11 cellular contexts compared by ENCODE assay signal in the genomic region with DNA sequence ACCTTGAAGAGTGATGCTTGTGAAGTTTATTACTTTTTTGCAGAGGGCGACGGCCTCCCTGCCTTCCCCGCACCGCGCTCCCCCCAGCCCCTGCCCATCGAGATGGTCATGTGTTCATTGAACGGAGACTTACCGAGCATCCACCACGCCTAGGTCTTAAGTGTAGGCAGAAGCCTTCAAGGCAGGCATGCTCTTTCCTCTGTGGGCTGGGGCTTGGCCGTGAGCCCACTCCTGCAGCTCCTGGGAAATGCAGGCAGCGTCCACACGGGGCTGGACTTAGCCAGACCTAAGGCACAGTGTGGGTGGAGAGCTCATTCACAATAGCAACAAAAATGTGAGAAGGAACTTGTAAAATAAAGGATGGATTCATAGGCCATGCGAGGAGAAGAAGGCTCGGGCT. TPM values are rescaled to one million over a fixed set of nuclear protein-coding genes. Genes with fewer than 3 reads are reported as not detected.
A peak's percentile ranks its signal among the peaks of the same experiment; 100 is the strongest.
DNase-seq lines count a peak whose midpoint lies in the region; ATAC-seq, FAIRE-seq and TF ChIP-seq lines count a peak whose summit lies in the region.
"Had no signal": no experiment of that assay in that cellular context is flagged by ENCODE, and none has a peak within 500 bp of the region (broad histone marks: within the 10 kb centered on the region; RNA-seq: fewer than 3 reads in every experiment).

No MANE protein-coding gene starts in this region.

- no peak overlapping the region; the same call in 1 of the 2 replicates for H3K27ac ChIP-seq in Panc1 (ENCODE audit: low read length)
- H3K27ac ChIP-seq in esophagus muscularis mucosa (replicated peaks in 1 of 4), result no peak overlapping the region

- WGBS in esophagus muscularis mucosa, result 37% methylated on average over 14 of the region's 14 CpGs

- intact Hi-C loops in Panc1 (cut with micrococcal nuclease; ENCODE audit: unreplicated experiment), result no loop called here
- intact Hi-C loops in esophagus muscularis mucosa (cut with DNase I), result loop anchor here (10.0 kb wide), 1 partner anchor 105 kb away; no protein-coding TSS in a partner anchor

- H3K9me3 ChIP-seq in Panc1 (ENCODE audit: control insufficient read depth, insufficient read depth, low read depth, low read length) (no peaks in the 10 kb centered on the region), esophagus muscularis mucosa (no peaks in the 10 kb centered on the region)

- no peaks in the 10 kb centered on the region for H3K9me3 Mint-ChIP-seq in natural killer cell treated with Interleukin-12 subunit alpha and Interleukin-12 subunit beta and Interleukin-15 and Interleukin-18, amount 100 ng/mL, for 72 hours
- H3K9me3 Mint-ChIP-seq in activated CD4-positive, alpha-beta T cell treated with anti-CD3 and anti-CD28 coated beads, Interleukin-2, amount 10 ng/mL, durations not matched to agents 7 days and 5 days, result no peaks in the 10 kb centered on the region

- CTCF ChIA-PET in Panc1 (lab: Charles Lee), result no interaction called here
- CTCF ChIA-PET in activated CD4-positive, alpha-beta T cell treated with anti-CD3 and anti-CD28 coated beads, Interleukin-2, amount 10 ng/mL, durations not matched to agents 7 days and 5 days (lab: Charles Lee), result no interaction called here

- TSS peak; percentile 16 for BruUV-seq in Panc1 (replicated peaks; lab: Mats Ljungman, UMichigan)

- POLR2A ChIA-PET in Panc1 (lab: Charles Lee), result interaction anchor here (0.7 kb wide), 1 partner anchor 9 kb away, joined by 4 read pairs; no protein-coding TSS in a partner anchor
- POLR2A ChIA-PET in activated CD4-positive, alpha-beta T cell treated with anti-CD3 and anti-CD28 coated beads, Interleukin-2, amount 10 ng/mL, durations not matched to agents 7 days and 5 days (lab: Charles Lee), result interaction anchor here (0.7 kb wide), 1 partner anchor 1387 kb away, joined by 8 read pairs; the partner anchor contains the start of gene CCDC137

- no peaks in the 10 kb centered on the region for H3K27me3 ChIP-seq in Panc1 (ENCODE audit: control insufficient read depth, insufficient read depth, low read length)
- H3K27me3 ChIP-seq in esophagus muscularis mucosa, result no peaks in the 10 kb centered on the region

- in situ Hi-C loops in Panc1 (cut with HindIII; ENCODE audit: low pct_unique_long_range_greater_than_20kb, low sequenced_read_pairs), result no loop called here

- H3K4me1 ChIP-seq in Panc1 (ENCODE audit: control insufficient read depth, insufficient read depth, low read length) (peaks cover 35% of the 10 kb centered on the region), esophagus muscularis mucosa (peaks cover 26 to 44% (median 36%) of the 10 kb centered on the region in 4 donors)

- TF ChIP-seq CTCF in Panc1 (IDR thresholded peaks at IDR 0.05) (no peak), esophagus muscularis mucosa (IDR thresholded peaks at IDR 0.05) (peak in 2 of 3 experiments; percentile 17 to 31)

- TF ChIP-seq POLR2A in esophagus muscularis mucosa (IDR thresholded peaks at IDR 0.05; ENCODE audit: low read depth) (no peak), GM12892 (IDR thresholded peaks at IDR 0.05; ENCODE audit: low read depth, low read length) (no peak)

- H3K36me3 Mint-ChIP-seq in natural killer cell treated with Interleukin-12 subunit alpha and Interleukin-12 subunit beta and Interleukin-15 and Interleukin-18, amount 100 ng/mL, for 72 hours, result peaks cover 22% of the 10 kb centered on the region
- H3K36me3 Mint-ChIP-seq in activated CD4-positive, alpha-beta T cell treated with anti-CD3 and anti-CD28 coated beads, Interleukin-2, amount 10 ng/mL, durations not matched to agents 7 days and 5 days (ENCODE audit: low read depth), result peaks cover 53% of the 10 kb centered on the region

- H3K4me3 ChIP-seq in Panc1 (ENCODE audit: low read depth in 2 of 2, low read length in 2 of 2) (no peak overlapping the region), esophagus muscularis mucosa (no peak overlapping the region)

- peak overlapping the region; percentile 56 to 82 for H3K27ac Mint-ChIP-seq in natural killer cell treated with Interleukin-12 subunit alpha and Interleukin-12 subunit beta and Interleukin-15 and Interleukin-18, amount 100 ng/mL, for 72 hours
- no peak overlapping the region for H3K27ac Mint-ChIP-seq in activated CD4-positive, alpha-beta T cell treated with anti-CD3 and anti-CD28 coated beads, Interleukin-2, amount 10 ng/mL, durations not matched to agents 7 days and 5 days

- DNase-seq in AG08396 (ENCODE audit: low spot score) (peak; percentile 90), Panc1 (ENCODE audit: low read depth, low spot score) (no peak), esophagus muscularis mucosa (ENCODE audit: extremely low spot score) (no peak), GM12892 (ENCODE audit: insufficient read length) (no peak), SHP77 (lab: John Stamatoyannopoulos, UW) (no peak), NCI-H748 treated with DMSO at 0.1 percent for 48 hours (lab: John Stamatoyannopoulos, UW) (no peak)
- DNase-seq in natural killer cell treated with Interleukin-12 subunit alpha and Interleukin-12 subunit beta and Interleukin-15 and Interleukin-18, amount 100 ng/mL, for 72 hours (ENCODE audit: low spot score), result peak; percentile 35
- no peak for DNase-seq in activated CD4-positive, alpha-beta T cell treated with anti-CD3 and anti-CD28 coated beads, Interleukin-2, amount 10 ng/mL, durations not matched to agents 7 days and 5 days
- DNase-seq: activated gamma-delta T cell treated with Interleukin-2 at 50 U/mL for 16 hours, DND-41, T-helper 2 cell had no signal

- no peak for ATAC-seq in Panc1
- ATAC-seq in natural killer cell treated with Interleukin-12 subunit alpha and Interleukin-12 subunit beta and Interleukin-15 and Interleukin-18, amount 100 ng/mL, for 72 hours, result no peak

- no peak for FAIRE-seq in GM12892 (lab: Jason Lieb, UNC)

- H3K27me3 Mint-ChIP-seq in natural killer cell treated with Interleukin-12 subunit alpha and Interleukin-12 subunit beta and Interleukin-15 and Interleukin-18, amount 100 ng/mL, for 72 hours, result no peaks in the 10 kb centered on the region
- no peaks in the 10 kb centered on the region for H3K27me3 Mint-ChIP-seq in activated CD4-positive, alpha-beta T cell treated with anti-CD3 and anti-CD28 coated beads, Interleukin-2, amount 10 ng/mL, durations not matched to agents 7 days and 5 days

- H3K4me3 Mint-ChIP-seq in natural killer cell treated with Interleukin-12 subunit alpha and Interleukin-12 subunit beta and Interleukin-15 and Interleukin-18, amount 100 ng/mL, for 72 hours, result no peak overlapping the region
- no peak overlapping the region for H3K4me3 Mint-ChIP-seq in activated CD4-positive, alpha-beta T cell treated with anti-CD3 and anti-CD28 coated beads, Interleukin-2, amount 10 ng/mL, durations not matched to agents 7 days and 5 days

- H3K36me3 ChIP-seq in Panc1 (ENCODE audit: control insufficient read depth, insufficient read depth, low read length), result peaks cover 2% of the 10 kb centered on the region; the same call in 1 of the 2 replicates
- peaks cover 4 to 73% (median 30%) of the 10 kb centered on the region in 4 donors for H3K36me3 ChIP-seq in esophagus muscularis mucosa

- no peak for TF ChIP-seq EP300 in esophagus muscularis mucosa (IDR thresholded peaks at IDR 0.05)

- peaks cover 33 to 51% of the 10 kb centered on the region in 2 donors for H3K4me1 Mint-ChIP-seq in natural killer cell treated with Interleukin-12 subunit alpha and Interleukin-12 subunit beta and Interleukin-15 and Interleukin-18, amount 100 ng/mL, for 72 hours (ENCODE audit: low read depth in 2 of 2)
- H3K4me1 Mint-ChIP-seq in activated CD4-positive, alpha-beta T cell treated with anti-CD3 and anti-CD28 coated beads, Interleukin-2, amount 10 ng/mL, durations not matched to agents 7 days and 5 days, result peaks cover 31% of the 10 kb centered on the region

RNA-seq across cellular contexts. Expression of gene RNF213, which starts 19.2 kb away (rescaled TPM):
- total RNA-seq in Panc1 (2021; ENCODE audit: unreplicated experiment), result 230 TPM
- 174 TPM for polyA plus RNA-seq in Panc1 (2012; ENCODE audit: insufficient read length)
- 10 to 100 TPM; 55.8 to 85.7 (median 75.9) TPM for total RNA-seq in esophagus muscularis mucosa
- 1,000 to 10,000 TPM; 1,259 to 2,425 TPM for total RNA-seq in natural killer cell treated with Interleukin-12 subunit alpha and Interleukin-12 subunit beta and Interleukin-15 and Interleukin-18, amount 100 ng/mL, for 72 hours
- 100 to 1,000 TPM; 579 to 602 TPM for total RNA-seq in activated CD4-positive, alpha-beta T cell treated with anti-CD3 and anti-CD28 coated beads, Interleukin-2, amount 10 ng/mL, durations not matched to agents 7 days and 5 days
- 98.6 TPM for polyA plus RNA-seq in GM12892 (2012; ENCODE audit: missing spikeins)

RNA-seq across cellular contexts. Expression of gene SLC26A11, which starts 59.7 kb away (rescaled TPM):
- total RNA-seq in Panc1 (2021; ENCODE audit: unreplicated experiment) (30.9 TPM), esophagus muscularis mucosa (10 to 100 TPM; 11.3 to 13.8 (median 12.7) TPM)
- 34.6 TPM for polyA plus RNA-seq in Panc1 (2012; ENCODE audit: insufficient read length)
- 10 to 100 TPM in 1 of 2 donors, 1 to 10 TPM in 1; 5.5 to 19.3 TPM for total RNA-seq in natural killer cell treated with Interleukin-12 subunit alpha and Interleukin-12 subunit beta and Interleukin-15 and Interleukin-18, amount 100 ng/mL, for 72 hours
- 1 to 10 TPM; 5.9 to 6.1 TPM for total RNA-seq in activated CD4-positive, alpha-beta T cell treated with anti-CD3 and anti-CD28 coated beads, Interleukin-2, amount 10 ng/mL, durations not matched to agents 7 days and 5 days
- 2.0 TPM for polyA plus RNA-seq in GM12892 (2012; ENCODE audit: missing spikeins)

RNA-seq across cellular contexts. Expression of gene SGSH, which starts 59.8 kb away (rescaled TPM):
- total RNA-seq in Panc1 (2021; ENCODE audit: unreplicated experiment), result 70.2 TPM
- 84.2 TPM for polyA plus RNA-seq in Panc1 (2012; ENCODE audit: insufficient read length)
- total RNA-seq in esophagus muscularis mucosa, result 10 to 100 TPM; 12.9 to 24.4 (median 21.3) TPM
- 10 to 100 TPM in 1 of 2 donors, 1 to 10 TPM in 1; 9.9 to 32.4 TPM for total RNA-seq in natural killer cell treated with Interleukin-12 subunit alpha and Interleukin-12 subunit beta and Interleukin-15 and Interleukin-18, amount 100 ng/mL, for 72 hours
- 10 to 100 TPM; 31.5 to 34.3 TPM for total RNA-seq in activated CD4-positive, alpha-beta T cell treated with anti-CD3 and anti-CD28 coated beads, Interleukin-2, amount 10 ng/mL, durations not matched to agents 7 days and 5 days
- 9.6 TPM for polyA plus RNA-seq in GM12892 (2012; ENCODE audit: missing spikeins)

Comparison
In these comparisons a context has a peak if more than half of its experiments do, and no peak if none do; other contexts are left out.
1. DNase-seq: peak in AG08396 (single experiment) and natural killer cell treated with Interleukin-12 subunit alpha and Interleukin-12 subunit beta and Interleukin-15 and Interleukin-18, amount 100 ng/mL, for 72 hours (single experiment); none in Panc1 (single experiment), esophagus muscularis mucosa (single experiment), activated CD4-positive, alpha-beta T cell treated with anti-CD3 and anti-CD28 coated beads, Interleukin-2, amount 10 ng/mL, durations not matched to agents 7 days and 5 days (single experiment), GM12892 (single experiment), SHP77 (0 of 2) and NCI-H748 treated with DMSO at 0.1 percent for 48 hours (single experiment).